Comparison of ENCODE assay signal across 13 cellular contexts in genomic region chr14:66662374-66662773, GRCh38.
DNase-seq lines count a peak whose midpoint lies in the region; ATAC-seq and TF ChIP-seq lines count a peak whose summit lies in the region.
"Had no signal": no experiment of that assay in that cellular context is flagged by ENCODE, and none has a peak within 500 bp of the region (broad histone marks: within the 10 kb centered on the region; RNA-seq: fewer than 3 reads in every experiment).

No MANE protein-coding gene starts in this region.

- no peak for ATAC-seq in activated naive CD4-positive, alpha-beta T cell treated with anti-CD3 and anti-CD28 coated beads, Interleukin-2, amount 50 U/mL, for 72 hours
- no peak for ATAC-seq in HG02571 (IDR thresholded peaks at IDR 0.05; ENCODE audit: unreplicated experiment)

- peaks cover 15% of the 10 kb centered on the region for H3K36me3 Mint-ChIP-seq in activated naive CD4-positive, alpha-beta T cell treated with anti-CD3 and anti-CD28 coated beads for 36 hours (ENCODE audit: low read depth)
- peaks cover 31 to 36% of the 10 kb centered on the region in 2 donors for H3K36me3 Mint-ChIP-seq in activated naive CD4-positive, alpha-beta T cell treated with anti-CD3 and anti-CD28 coated beads, Interleukin-2, amount 50 U/mL, for 72 hours

- no peak overlapping the region for H3K4me3 ChIP-seq in fibroblast of villous mesenchyme (ENCODE audit: low read depth, low read length)
- H3K4me3 ChIP-seq: BLaER1 treated with 17β-estradiol and CSF1 and Interleukin-3, amounts not matched to agents 10 nM and 100 nM had no signal

- H3K4me3 Mint-ChIP-seq in activated naive CD4-positive, alpha-beta T cell treated with anti-CD3 and anti-CD28 coated beads for 36 hours, result no peak overlapping the region

- peaks cover 44% of the 10 kb centered on the region for H3K9me3 Mint-ChIP-seq in activated naive CD4-positive, alpha-beta T cell treated with anti-CD3 and anti-CD28 coated beads for 36 hours
- peaks cover 32 to 43% of the 10 kb centered on the region in 2 donors for H3K9me3 Mint-ChIP-seq in activated naive CD4-positive, alpha-beta T cell treated with anti-CD3 and anti-CD28 coated beads, Interleukin-2, amount 50 U/mL, for 72 hours

- no peak overlapping the region for H3K27ac Mint-ChIP-seq in activated naive CD4-positive, alpha-beta T cell treated with anti-CD3 and anti-CD28 coated beads for 36 hours
- H3K27ac Mint-ChIP-seq in activated naive CD4-positive, alpha-beta T cell treated with anti-CD3 and anti-CD28 coated beads, Interleukin-2, amount 50 U/mL, for 72 hours, result no peak overlapping the region

- peak; percentile 47 for TF ChIP-seq CTCF in fibroblast of villous mesenchyme (IDR thresholded peaks at IDR 0.05; ENCODE audit: insufficient read depth, low read depth, low read length)

- intact Hi-C loops in activated naive CD4-positive, alpha-beta T cell treated with anti-CD3 and anti-CD28 coated beads for 36 hours (cut with micrococcal nuclease), result loop anchor here (1.0 to 5.0 kb wide), 2 partner anchors 155 to 303 kb away; partner anchors contain the start of gene GPHN

- no peaks in the 10 kb centered on the region for H3K27me3 Mint-ChIP-seq in activated naive CD4-positive, alpha-beta T cell treated with anti-CD3 and anti-CD28 coated beads for 36 hours (ENCODE audit: low read depth)

- no peaks in the 10 kb centered on the region for H3K4me1 Mint-ChIP-seq in activated naive CD4-positive, alpha-beta T cell treated with anti-CD3 and anti-CD28 coated beads for 36 hours (ENCODE audit: low read depth)

- DNase-seq in activated naive CD4-positive, alpha-beta T cell treated with anti-CD3 and anti-CD28 coated beads for 36 hours, result peak; percentile 6
- DNase-seq in activated naive CD4-positive, alpha-beta T cell treated with anti-CD3 and anti-CD28 coated beads, Interleukin-2, amount 50 U/mL, for 72 hours (ENCODE audit: low spot score in 2 of 2), result no peak
- DNase-seq in RPMI8226 (peak; percentile 20), fibroblast of villous mesenchyme (ENCODE audit: low read depth) (peak; percentile 27), stromal cell of bone marrow (ENCODE audit: low read depth) (peak; percentile 2), inferior parietal cortex (ENCODE audit: extremely low spot score) (no peak), DMS153 (lab: John Stamatoyannopoulos, UW) (no peak)
- DNase-seq: caudate nucleus, islet precursor cell, NCI-H1092 treated with DMSO at 0.1 percent for 48 hours, SW 1271 had no signal

- CTCF ChIA-PET in activated naive CD4-positive, alpha-beta T cell treated with anti-CD3 and anti-CD28 coated beads for 36 hours (lab: Charles Lee), result interaction anchor here (0.6 to 0.7 kb wide), 2 partner anchors 54 to 654 kb away, joined by 3 read pairs; no protein-coding TSS in a partner anchor

Comparison
In these comparisons a context has a peak if more than half of its experiments do, and no peak if none do; other contexts are left out.
1. DNase-seq: peak in activated naive CD4-positive, alpha-beta T cell treated with anti-CD3 and anti-CD28 coated beads for 36 hours (single experiment), RPMI8226 (single experiment), fibroblast of villous mesenchyme (single experiment) and stromal cell of bone marrow (single experiment); none in activated naive CD4-positive, alpha-beta T cell treated with anti-CD3 and anti-CD28 coated beads, Interleukin-2, amount 50 U/mL, for 72 hours (0 of 2), inferior parietal cortex (single experiment) and DMS153 (single experiment).